In the genomic region with DNA sequence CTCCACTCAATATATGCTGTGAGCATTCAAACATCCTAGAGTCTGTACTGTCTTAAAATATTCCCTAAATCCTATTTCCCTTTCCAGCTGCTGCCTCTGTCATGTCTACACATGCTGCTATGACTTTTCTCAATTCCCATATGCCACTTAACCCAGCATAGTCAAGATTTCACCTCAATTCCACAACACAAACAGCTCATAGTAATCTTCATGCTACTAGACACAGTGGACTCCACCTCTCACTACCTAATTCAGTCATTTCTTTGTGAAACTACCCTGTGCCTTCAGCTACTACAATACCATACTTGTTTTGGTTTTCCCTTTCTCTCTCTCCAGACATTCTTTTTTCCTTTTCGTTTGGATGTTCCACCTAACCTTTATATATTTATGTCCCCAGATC, we compare ENCODE assay signal across 23 cellular contexts. TPM values are rescaled to one million over a fixed set of nuclear protein-coding genes. Genes with fewer than 3 reads are reported as not detected.
A peak's percentile ranks its signal among the peaks of the same experiment; 100 is the strongest.
DNase-seq lines count a peak whose midpoint lies in the region; ATAC-seq lines count a peak whose summit lies in the region.
"Had no signal": no experiment of that assay in that cellular context is flagged by ENCODE, and none has a peak within 500 bp of the region (broad histone marks: within the 10 kb centered on the region; RNA-seq: fewer than 3 reads in every experiment).

No MANE protein-coding gene starts in this region.

- no peak overlapping the region for H3K4me3 Mint-ChIP-seq in immature natural killer cell
- H3K4me3 Mint-ChIP-seq: activated CD4-positive, alpha-beta T cell treated with anti-CD3 and anti-CD28 coated beads, Interleukin-2, amount 10 ng/mL, durations not matched to agents 24 days and 14 days; nephron progenitor cell had no signal

- H3K27me3 Mint-ChIP-seq in immature natural killer cell (ENCODE audit: low read depth in 3 of 3) = peaks cover 0 to 1% (median 0%) of the 10 kb centered on the region in 3 donors
- H3K27me3 Mint-ChIP-seq: activated CD4-positive, alpha-beta T cell treated with anti-CD3 and anti-CD28 coated beads, Interleukin-2, amount 10 ng/mL, durations not matched to agents 24 days and 14 days had no signal

- peak; percentile 78 for ATAC-seq in GM18511 (IDR thresholded peaks at IDR 0.05; ENCODE audit: unreplicated experiment)
- peak; percentile 81 for ATAC-seq in GM21390 (IDR thresholded peaks at IDR 0.05; ENCODE audit: unreplicated experiment)
- peak; percentile 75 for ATAC-seq in HG03045 (IDR thresholded peaks at IDR 0.05; ENCODE audit: unreplicated experiment)
- no peak for ATAC-seq in GM21526 (IDR thresholded peaks at IDR 0.05; ENCODE audit: low FRiP score, unreplicated experiment)
- ATAC-seq in HG03442 (IDR thresholded peaks at IDR 0.05; ENCODE audit: unreplicated experiment) = no peak
- ATAC-seq: heart right ventricle, K562 had no signal

- no peak for DNase-seq in immature natural killer cell
- no peak for DNase-seq in activated CD4-positive, alpha-beta T cell treated with anti-CD3 and anti-CD28 coated beads for 1 hour
- no peak for DNase-seq in stimulated activated CD4-positive, alpha-beta T cell treated with anti-CD3 and anti-CD28 coated beads, Interleukin-1b, Interleukin-23, amount 100 ng/mL, for 48 hours
- DNase-seq: activated CD4-positive, alpha-beta T cell treated with anti-CD3 and anti-CD28 coated beads, Interleukin-2, amount 10 ng/mL, durations not matched to agents 24 days and 14 days; activated CD8-positive, alpha-beta memory T cell treated with anti-CD3 and anti-CD28 coated beads, Interleukin-2, amount 50 U/mL, for 48 hours; activated naive CD4-positive, alpha-beta T cell; AML-193; Calu3; heart right ventricle; islet precursor cell; mesendoderm; MV-4-11; NCI-H1930; NCI-H446; nephron progenitor cell; RPMI8226; stimulated activated CD4-positive, alpha-beta T cell treated with anti-CD3 and anti-CD28 coated beads, Interleukin-4, amount 100 ng/mL, for 24 hours had no signal

- H3K4me1 Mint-ChIP-seq in immature natural killer cell = peaks cover 43 to 56% of the 10 kb centered on the region in 2 donors
- H3K4me1 Mint-ChIP-seq: nephron progenitor cell had no signal

- H3K36me3 Mint-ChIP-seq in immature natural killer cell = peaks cover 49 to 88% (median 88%) of the 10 kb centered on the region in 3 donors

- H3K27ac Mint-ChIP-seq in immature natural killer cell = peak overlapping the region; percentile 61 to 84 (median 74)
- H3K27ac Mint-ChIP-seq: activated CD4-positive, alpha-beta T cell treated with anti-CD3 and anti-CD28 coated beads, Interleukin-2, amount 10 ng/mL, durations not matched to agents 24 days and 14 days; nephron progenitor cell had no signal

- H3K9me3 Mint-ChIP-seq in immature natural killer cell = peaks cover 0 to 3% (median 0%) of the 10 kb centered on the region in 6 donors

RNA-seq across cellular contexts. Expression of a gene that starts 45.5 kb away (rescaled TPM):
- 10 to 100 TPM; 24.6 to 85.4 (median 55.5) TPM for polyA plus RNA-seq in immature natural killer cell
- polyA plus RNA-seq: K562 had no signal

Comparison
In these comparisons a context has a peak if more than half of its experiments do, and no peak if none do; other contexts are left out.
1. ATAC-seq: peak in GM18511 (single experiment), GM21390 (single experiment) and HG03045 (single experiment); none in GM21526 (single experiment) and HG03442 (single experiment).